Comparison of ENCODE assay signal across 2 cellular contexts in the genomic region with DNA sequence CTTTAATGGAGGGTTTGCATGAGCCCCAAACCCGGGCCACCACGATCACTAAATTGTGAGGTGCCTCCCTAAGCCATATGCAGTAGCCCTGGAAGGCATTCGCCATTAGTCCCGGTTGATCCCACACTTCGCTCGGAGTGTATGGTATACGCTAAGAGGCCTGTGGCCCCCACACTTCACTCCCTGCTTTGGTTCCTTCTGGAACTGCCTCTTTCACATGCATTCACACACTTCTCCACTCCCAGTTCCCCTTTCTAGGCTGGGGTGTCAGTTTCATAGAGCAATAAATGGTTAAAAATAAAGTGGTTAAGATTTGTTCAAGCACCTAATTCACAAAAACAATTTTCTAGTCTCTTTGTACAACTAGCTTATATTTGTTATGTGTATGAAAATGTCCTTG.
A peak's percentile ranks its signal among the peaks of the same experiment; 100 is the strongest.
TF ChIP-seq lines count a peak whose summit lies in the region.

No MANE protein-coding gene starts in this region.

TF ChIP-seq in IMR-90, 13 proteins besides CTCF, POLR2A, EP300 and RAD21:
- TF ChIP-seq FOS (IDR thresholded peaks at IDR 0.05; ENCODE audit: low read depth, low read length) (no peak), NFE2L2 (IDR thresholded peaks at IDR 0.05; ENCODE audit: low read depth, low read length) (no peak)
TF ChIP-seq in IMR-90: peak in this region for 0.

TF ChIP-seq in GM12878, 131 proteins besides CTCF, POLR2A, EP300 and RAD21:
- TF ChIP-seq IKZF1 (conservative IDR thresholded peaks at IDR 0.05): peak; percentile 94
- TF ChIP-seq BMI1 (IDR thresholded peaks at IDR 0.05; ENCODE audit: borderline replicate concordance): peak; percentile 49; the same call in 1 of the 2 replicates
- TF ChIP-seq WRNIP1 (IDR thresholded peaks at IDR 0.05; ENCODE audit: borderline replicate concordance, low read depth, low read length): no peak
- TF ChIP-seq ZNF217 (IDR thresholded peaks at IDR 0.05): peak; percentile 78
- no peak for TF ChIP-seq POLR2AphosphoS2 (IDR thresholded peaks at IDR 0.05; ENCODE audit: low read depth, low read length)
- TF ChIP-seq FOXK2 (IDR thresholded peaks at IDR 0.05): no peak; the same call in 1 of the 2 replicates
- TF ChIP-seq EED (IDR thresholded peaks at IDR 0.05; ENCODE audit: low read depth): 0 out of 2 replicates have a peak, but pooled peaks have one; percentile 18
- TF ChIP-seq ZBTB33 (IDR thresholded peaks at IDR 0.05): peak; percentile 80; the same call in 1 of the 2 replicates
- peak; percentile 60; the same call in 1 of the 2 replicates for TF ChIP-seq NBN (IDR thresholded peaks at IDR 0.05)
- TF ChIP-seq ATF7 (IDR thresholded peaks at IDR 0.05; ENCODE audit: low read depth): peak; percentile 63
- no peak for TF ChIP-seq CBFB (IDR thresholded peaks at IDR 0.05; ENCODE audit: low read depth)
- TF ChIP-seq BACH1 (IDR thresholded peaks at IDR 0.05; ENCODE audit: borderline replicate concordance): peak; percentile 13; the same call in 1 of the 2 replicates
- peak; percentile 35; the same call in 1 of the 2 replicates for TF ChIP-seq NFIC (IDR thresholded peaks at IDR 0.05; ENCODE audit: low read depth, low read length)
- peak; percentile 53; the same call in 1 of the 2 replicates for TF ChIP-seq PAX5 (IDR thresholded peaks at IDR 0.05; ENCODE audit: borderline replicate concordance, low read depth, low read length)
- TF ChIP-seq KAT2A (conservative IDR thresholded peaks at IDR 0.05; ENCODE audit: control insufficient read depth, low read depth, low read length): no peak
- no peak for TF ChIP-seq LARP7 (IDR thresholded peaks at IDR 0.05)
- TF ChIP-seq ZNF24 (IDR thresholded peaks at IDR 0.05): no peak
- TF ChIP-seq SPI1 (IDR thresholded peaks at IDR 0.05; ENCODE audit: borderline replicate concordance, insufficient read depth, low read depth, low read length): peak; percentile 97
- peak; percentile 76; the same call in 1 of the 2 replicates for TF ChIP-seq GATAD2B (conservative IDR thresholded peaks at IDR 0.05; ENCODE audit: low read depth)
- peak; percentile 57; the same call in 1 of the 2 replicates for TF ChIP-seq RUNX3 (IDR thresholded peaks at IDR 0.05; ENCODE audit: low read length)
- TF ChIP-seq BCL11A (IDR thresholded peaks at IDR 0.05; ENCODE audit: low read depth, low read length): peak; percentile 87
- TF ChIP-seq NFXL1 (IDR thresholded peaks at IDR 0.05; ENCODE audit: borderline replicate concordance): no peak
- TF ChIP-seq IKZF2 (IDR thresholded peaks at IDR 0.05): peak; percentile 94 to 95
- TF ChIP-seq DPF2 (IDR thresholded peaks at IDR 0.05): peak; percentile 92
- TF ChIP-seq, protein P1, sequence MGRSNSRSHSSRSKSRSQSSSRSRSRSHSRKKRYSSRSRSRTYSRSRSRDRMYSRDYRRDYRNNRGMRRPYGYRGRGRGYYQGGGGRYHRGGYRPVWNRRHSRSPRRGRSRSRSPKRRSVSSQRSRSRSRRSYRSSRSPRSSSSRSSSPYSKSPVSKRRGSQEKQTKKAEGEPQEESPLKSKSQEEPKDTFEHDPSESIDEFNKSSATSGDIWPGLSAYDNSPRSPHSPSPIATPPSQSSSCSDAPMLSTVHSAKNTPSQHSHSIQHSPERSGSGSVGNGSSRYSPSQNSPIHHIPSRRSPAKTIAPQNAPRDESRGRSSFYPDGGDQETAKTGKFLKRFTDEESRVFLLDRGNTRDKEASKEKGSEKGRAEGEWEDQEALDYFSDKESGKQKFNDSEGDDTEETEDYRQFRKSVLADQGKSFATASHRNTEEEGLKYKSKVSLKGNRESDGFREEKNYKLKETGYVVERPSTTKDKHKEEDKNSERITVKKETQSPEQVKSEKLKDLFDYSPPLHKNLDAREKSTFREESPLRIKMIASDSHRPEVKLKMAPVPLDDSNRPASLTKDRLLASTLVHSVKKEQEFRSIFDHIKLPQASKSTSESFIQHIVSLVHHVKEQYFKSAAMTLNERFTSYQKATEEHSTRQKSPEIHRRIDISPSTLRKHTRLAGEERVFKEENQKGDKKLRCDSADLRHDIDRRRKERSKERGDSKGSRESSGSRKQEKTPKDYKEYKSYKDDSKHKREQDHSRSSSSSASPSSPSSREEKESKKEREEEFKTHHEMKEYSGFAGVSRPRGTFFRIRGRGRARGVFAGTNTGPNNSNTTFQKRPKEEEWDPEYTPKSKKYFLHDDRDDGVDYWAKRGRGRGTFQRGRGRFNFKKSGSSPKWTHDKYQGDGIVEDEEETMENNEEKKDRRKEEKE (IDR thresholded peaks at IDR 0.05): 0 out of 2 replicates have a peak, but pooled peaks have one; percentile 47
- TF ChIP-seq SMARCA5 (IDR thresholded peaks at IDR 0.05): no peak
- TF ChIP-seq MTA2 (IDR thresholded peaks at IDR 0.05; ENCODE audit: low read depth): peak; percentile 95
- TF ChIP-seq ZNF384 (IDR thresholded peaks at IDR 0.05; ENCODE audit: borderline replicate concordance, low read depth, low read length): no peak
- peak; percentile 64 for TF ChIP-seq MLLT1 (IDR thresholded peaks at IDR 0.05)
- TF ChIP-seq SIN3A (IDR thresholded peaks at IDR 0.05; ENCODE audit: low read depth, low read length): no peak
- peak; percentile 73 for TF ChIP-seq MEF2B (IDR thresholded peaks at IDR 0.05; ENCODE audit: partially characterized antibody, poor library complexity, severe bottlenecking)
- TF ChIP-seq, protein P2, sequence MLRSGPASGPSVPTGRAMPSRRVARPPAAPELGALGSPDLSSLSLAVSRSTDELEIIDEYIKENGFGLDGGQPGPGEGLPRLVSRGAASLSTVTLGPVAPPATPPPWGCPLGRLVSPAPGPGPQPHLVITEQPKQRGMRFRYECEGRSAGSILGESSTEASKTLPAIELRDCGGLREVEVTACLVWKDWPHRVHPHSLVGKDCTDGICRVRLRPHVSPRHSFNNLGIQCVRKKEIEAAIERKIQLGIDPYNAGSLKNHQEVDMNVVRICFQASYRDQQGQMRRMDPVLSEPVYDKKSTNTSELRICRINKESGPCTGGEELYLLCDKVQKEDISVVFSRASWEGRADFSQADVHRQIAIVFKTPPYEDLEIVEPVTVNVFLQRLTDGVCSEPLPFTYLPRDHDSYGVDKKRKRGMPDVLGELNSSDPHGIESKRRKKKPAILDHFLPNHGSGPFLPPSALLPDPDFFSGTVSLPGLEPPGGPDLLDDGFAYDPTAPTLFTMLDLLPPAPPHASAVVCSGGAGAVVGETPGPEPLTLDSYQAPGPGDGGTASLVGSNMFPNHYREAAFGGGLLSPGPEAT (IDR thresholded peaks at IDR 0.05; ENCODE audit: low read depth): peak; percentile 82; the same call in 1 of the 2 replicates
- TF ChIP-seq POU2F2 (IDR thresholded peaks at IDR 0.05; ENCODE audit: borderline replicate concordance, low read depth, low read length): peak; percentile 55; the same call in 1 of the 3 replicates
- TF ChIP-seq USF2 (IDR thresholded peaks at IDR 0.05; ENCODE audit: borderline replicate concordance, low read depth, low read length): no peak
- 0 out of 2 replicates have a peak, but pooled peaks have one; percentile 46 for TF ChIP-seq ATF2 (IDR thresholded peaks at IDR 0.05; ENCODE audit: low read length)
- TF ChIP-seq IRF4 (IDR thresholded peaks at IDR 0.05; ENCODE audit: low read depth, low read length): peak; percentile 86
- TF ChIP-seq, protein P3, sequence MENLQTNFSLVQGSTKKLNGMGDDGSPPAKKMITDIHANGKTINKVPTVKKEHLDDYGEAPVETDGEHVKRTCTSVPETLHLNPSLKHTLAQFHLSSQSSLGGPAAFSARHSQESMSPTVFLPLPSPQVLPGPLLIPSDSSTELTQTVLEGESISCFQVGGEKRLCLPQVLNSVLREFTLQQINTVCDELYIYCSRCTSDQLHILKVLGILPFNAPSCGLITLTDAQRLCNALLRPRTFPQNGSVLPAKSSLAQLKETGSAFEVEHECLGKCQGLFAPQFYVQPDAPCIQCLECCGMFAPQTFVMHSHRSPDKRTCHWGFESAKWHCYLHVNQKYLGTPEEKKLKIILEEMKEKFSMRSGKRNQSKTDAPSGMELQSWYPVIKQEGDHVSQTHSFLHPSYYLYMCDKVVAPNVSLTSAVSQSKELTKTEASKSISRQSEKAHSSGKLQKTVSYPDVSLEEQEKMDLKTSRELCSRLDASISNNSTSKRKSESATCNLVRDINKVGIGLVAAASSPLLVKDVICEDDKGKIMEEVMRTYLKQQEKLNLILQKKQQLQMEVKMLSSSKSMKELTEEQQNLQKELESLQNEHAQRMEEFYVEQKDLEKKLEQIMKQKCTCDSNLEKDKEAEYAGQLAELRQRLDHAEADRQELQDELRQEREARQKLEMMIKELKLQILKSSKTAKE (IDR thresholded peaks at IDR 0.05; ENCODE audit: low read depth, poor library complexity, severe bottlenecking): peak; percentile 19
- TF ChIP-seq CBX3 (IDR thresholded peaks at IDR 0.05; ENCODE audit: borderline replicate concordance, low read depth): no peak
